Comparison of ENCODE assay signal across 10 cellular contexts in genomic region chr2:219125225-219125885, GRCh38. TPM values are rescaled to one million over a fixed set of nuclear protein-coding genes. Genes with fewer than 3 reads are reported as not detected.
DNase-seq lines count a peak whose midpoint lies in the region; ATAC-seq and TF ChIP-seq lines count a peak whose summit lies in the region.
"Had no signal": no experiment of that assay in that cellular context is flagged by ENCODE, and none has a peak within 500 bp of the region (broad histone marks: within the 10 kb centered on the region; RNA-seq: fewer than 3 reads in every experiment).

No MANE protein-coding gene starts in this region.

- H3K4me3 ChIP-seq in AG04450 (ENCODE audit: low read depth, low read length) (no peak overlapping the region), astrocyte of the spinal cord (ENCODE audit: low read depth, low read length) (no peak overlapping the region), right lobe of liver (peak overlapping the region in 2 of 3 donors; percentile 20 to 27)
- H3K4me3 ChIP-seq: body of pancreas had no signal

- H3K27ac ChIP-seq in AG04450 (ENCODE audit: low read depth, low read length) (peak overlapping the region; percentile 31), right lobe of liver (peak overlapping the region; percentile 41 to 88 (median 75))

- intact Hi-C loops in right lobe of liver (cut with DNase I): no loop called here

- peak; percentile 71 to 83 (median 76) for ATAC-seq in right lobe of liver
- no peak for ATAC-seq in GM21515 (IDR thresholded peaks at IDR 0.05; ENCODE audit: unreplicated experiment)
- ATAC-seq in HG03342 (IDR thresholded peaks at IDR 0.05; ENCODE audit: unreplicated experiment): no peak
- ATAC-seq: body of pancreas had no signal

- H3K27me3 ChIP-seq in AG04450 (ENCODE audit: control insufficient read depth, insufficient read depth, low read length): no peaks in the 10 kb centered on the region
- no peaks in the 10 kb centered on the region for H3K27me3 ChIP-seq in right lobe of liver
- H3K27me3 ChIP-seq: body of pancreas had no signal

- in situ Hi-C loops in astrocyte of the spinal cord (cut with HindIII; ENCODE audit: low sequenced_read_pairs): no loop called here

- peak; percentile 54 for TF ChIP-seq POLR2A in right lobe of liver (IDR thresholded peaks at IDR 0.05)

- POLR2A ChIA-PET in AG04450 (lab: Yijun Ruan, JAX): no interaction called here

- H3K36me3 ChIP-seq in right lobe of liver: no peaks in the 10 kb centered on the region

- DNase-seq in AG04450 (ENCODE audit: low read depth, low spot score): peak; percentile 42
- DNase-seq in HPDE6-E6E7 (ENCODE audit: extremely low spot score): peak; percentile 45
- peak; percentile 97 for DNase-seq in astrocyte of the spinal cord (ENCODE audit: low read depth, low spot score)
- DNase-seq in right lobe of liver: peak; percentile 72 to 87 (median 87)
- DNase-seq in NCI-H345 treated with DMSO at 0.1 percent for 48 hours (lab: John Stamatoyannopoulos, UW; ENCODE audit: unreplicated experiment): no peak
- no peak for DNase-seq in globus pallidus (ENCODE audit: low spot score)
- DNase-seq: substantia nigra had no signal

- H3K4me1 ChIP-seq in right lobe of liver: peaks cover 0 to 55% (median 26%) of the 10 kb centered on the region in 4 donors

- no peak for TF ChIP-seq CTCF in AG04450 (IDR thresholded peaks at IDR 0.05; ENCODE audit: low read depth, low read length)
- no peak for TF ChIP-seq CTCF in astrocyte of the spinal cord (IDR thresholded peaks at IDR 0.05; ENCODE audit: low read depth, low read length)
- TF ChIP-seq CTCF in right lobe of liver (IDR thresholded peaks at IDR 0.05): peak in 1 of 4 donors; percentile 13

- CTCF ChIA-PET in AG04450 (lab: Charles Lee): interaction anchor here (1.2 to 10.8 kb wide), 5 partner anchors 20 to 66 kb away, joined by 3 to 137 read pairs (median 7); partner anchors contain the start of gene IHH

- WGBS in right lobe of liver (ENCODE audit: insufficient coverage, low coverage, low lambda C conversion rate, missing lambda C conversion rate): 32% methylated on average over 9 of the region's 10 CpGs

- H3K9me3 ChIP-seq in AG04450 (ENCODE audit: control insufficient read depth, insufficient read depth, low read length): no peaks in the 10 kb centered on the region
- no peaks in the 10 kb centered on the region for H3K9me3 ChIP-seq in right lobe of liver
- H3K9me3 ChIP-seq: body of pancreas had no signal

RNA-seq across cellular contexts. Expression of gene NHEJ1, which starts 35.3 kb away (rescaled TPM):
- polyA plus RNA-seq in AG04450 (2011; rRNA removed): 21.9 and 22.9 TPM in 2 replicates
- polyA minus RNA-seq in AG04450 (2011; rRNA and poly(A)+ RNA removed): 28.4 and 31.9 TPM in 2 replicates
- total RNA-seq in right lobe of liver: 10 to 100 TPM in 3 of 6 experiments, 1 to 10 TPM in 3; 5.8 to 16.7 (median 10.9) TPM

RNA-seq across cellular contexts. Expression of gene SLC23A3, which starts 44.5 kb away (rescaled TPM):
- 0.26 and 0.53 TPM in 2 replicates for polyA plus RNA-seq in AG04450 (2011; rRNA removed)
- polyA minus RNA-seq in AG04450 (2011; rRNA and poly(A)+ RNA removed): 0.70 and 0.78 TPM in 2 replicates
- 1 to 10 TPM in 5 of 6 experiments, under 1 TPM in 1; 0.62 to 4.9 (median 2.1) TPM for total RNA-seq in right lobe of liver

RNA-seq across cellular contexts. Expression of gene CNPPD1, which starts 51.4 kb away (rescaled TPM):
- 28.0 and 29.9 TPM in 2 replicates for polyA plus RNA-seq in AG04450 (2011; rRNA removed)
- polyA minus RNA-seq in AG04450 (2011; rRNA and poly(A)+ RNA removed): 12.5 and 17.9 TPM in 2 replicates
- total RNA-seq in right lobe of liver: 10 to 100 TPM; 22.3 to 37.1 (median 30.2) TPM

RNA-seq across cellular contexts. Expression of gene RETREG2, which starts 52.7 kb away (rescaled TPM):
- polyA plus RNA-seq in AG04450 (2011; rRNA removed): 71.7 and 78.7 TPM in 2 replicates
- 97.0 and 122 TPM in 2 replicates for polyA minus RNA-seq in AG04450 (2011; rRNA and poly(A)+ RNA removed)
- total RNA-seq in right lobe of liver: 10 to 100 TPM; 33.6 to 77.9 (median 51.0) TPM

Comparison
In these comparisons a context has a peak if more than half of its experiments do, and no peak if none do; other contexts are left out.
1. DNase-seq: peak in AG04450 (single experiment), HPDE6-E6E7 (single experiment), astrocyte of the spinal cord (single experiment) and right lobe of liver (3 of 3); none in NCI-H345 treated with DMSO at 0.1 percent for 48 hours (single experiment) and globus pallidus (single experiment).
2. H3K4me3 ChIP-seq: peak in right lobe of liver (2 of 3); none in AG04450 (single experiment) and astrocyte of the spinal cord (single experiment).
3. ATAC-seq: peak in right lobe of liver (4 of 4); none in GM21515 (single experiment) and HG03342 (single experiment).